Comparison of ENCODE assay signal across 17 cellular contexts in genomic region chr9:91085499-91086291, GRCh38.
A peak's percentile ranks its signal among the peaks of the same experiment; 100 is the strongest.
DNase-seq lines count a peak whose midpoint lies in the region; ATAC-seq and TF ChIP-seq lines count a peak whose summit lies in the region.
"Had no signal": no experiment of that assay in that cellular context is flagged by ENCODE, and none has a peak within 500 bp of the region (broad histone marks: within the 10 kb centered on the region; RNA-seq: fewer than 3 reads in every experiment).

No MANE protein-coding gene starts in this region.

- peak overlapping the region; percentile 12 for H3K27ac Mint-ChIP-seq in dendritic cell treated with granulocyte-macrophage colony-stimulating factor and Interleukin-4, amounts not matched to agents 40 ng/mL and 50 ng/mL, for 4 days

- H3K36me3 Mint-ChIP-seq in dendritic cell treated with granulocyte-macrophage colony-stimulating factor and Interleukin-4, amounts not matched to agents 40 ng/mL and 50 ng/mL, for 4 days (ENCODE audit: low read depth) = no peaks in the 10 kb centered on the region

- no peaks in the 10 kb centered on the region for H3K79me2 ChIP-seq in mesendoderm (ENCODE audit: control insufficient read depth, insufficient read depth, low read length)

- no CpG with 5 or more reads among the region's 2 CpGs for WGBS in mesendoderm (ENCODE audit: extremely low coverage, insufficient coverage, low lambda C conversion rate)
- WGBS in prostate gland = 52% methylated on average over 2 of the region's 2 CpGs

- H3K4ac ChIP-seq in mesendoderm (ENCODE audit: low read depth, low read length) = no peak overlapping the region

- peaks cover 8% of the 10 kb centered on the region for H3K9me3 Mint-ChIP-seq in dendritic cell treated with granulocyte-macrophage colony-stimulating factor and Interleukin-4, amounts not matched to agents 40 ng/mL and 50 ng/mL, for 4 days

- H3K9ac ChIP-seq in mesendoderm (ENCODE audit: low read length) = no peak overlapping the region

- H3K4me3 ChIP-seq in Jurkat, Clone E6-1 (ENCODE audit: low read length) = no peak overlapping the region
- H3K4me3 ChIP-seq in mesendoderm (ENCODE audit: low read length) = no peak overlapping the region
- no peak overlapping the region for H3K4me3 ChIP-seq in prostate gland
- H3K4me3 ChIP-seq: HAP-1, pancreas had no signal

- H3K4me1 ChIP-seq in mesendoderm (ENCODE audit: control insufficient read depth, low read depth, low read length) (peaks cover 2% of the 10 kb centered on the region), prostate gland (replicated peaks) (no peaks in the 10 kb centered on the region)
- H3K4me1 ChIP-seq: HAP-1, pancreas had no signal

- H3K23ac ChIP-seq in mesendoderm (ENCODE audit: low read length) = no peak overlapping the region

- H2BK120ac ChIP-seq in mesendoderm (ENCODE audit: low read depth, low read length) = no peak overlapping the region

- TF ChIP-seq CTCF in prostate gland (IDR thresholded peaks at IDR 0.05) = no peak

- H4K5ac ChIP-seq in mesendoderm (ENCODE audit: low read length) = no peak overlapping the region

- no peak overlapping the region for H4K8ac ChIP-seq in mesendoderm (ENCODE audit: low read depth, low read length)

- no peaks in the 10 kb centered on the region for H3K9me3 ChIP-seq in prostate gland
- H3K9me3 ChIP-seq: HAP-1, pancreas had no signal

- H2BK15ac ChIP-seq in mesendoderm (replicated peaks; ENCODE audit: low read depth) = no peak overlapping the region

- H3K79me1 ChIP-seq in mesendoderm (ENCODE audit: low read length) = no peaks in the 10 kb centered on the region

- H3K27me3 ChIP-seq in mesendoderm (ENCODE audit: insufficient read depth, low read length, poor library complexity) (no peaks in the 10 kb centered on the region), prostate gland (replicated peaks; ENCODE audit: insufficient read depth) (no peaks in the 10 kb centered on the region)
- H3K27me3 ChIP-seq: pancreas had no signal

- H3K4me3 Mint-ChIP-seq in dendritic cell treated with granulocyte-macrophage colony-stimulating factor and Interleukin-4, amounts not matched to agents 40 ng/mL and 50 ng/mL, for 4 days = no peak overlapping the region

- no peak overlapping the region for H3K27ac ChIP-seq in mesendoderm (ENCODE audit: low read depth, low read length)
- H3K27ac ChIP-seq in prostate gland = no peak overlapping the region
- H3K27ac ChIP-seq: pancreas had no signal

- H3K18ac ChIP-seq in mesendoderm (ENCODE audit: low read length) = no peak overlapping the region

- H3K56ac ChIP-seq in mesendoderm (ENCODE audit: low read length) = no peak overlapping the region

- no peak overlapping the region for H2AK5ac ChIP-seq in mesendoderm (ENCODE audit: low read length)

- H3K36me3 ChIP-seq in mesendoderm (ENCODE audit: control insufficient read depth, insufficient read depth, low read length) = no peaks in the 10 kb centered on the region
- no peaks in the 10 kb centered on the region for H3K36me3 ChIP-seq in prostate gland
- H3K36me3 ChIP-seq: HAP-1, pancreas had no signal

- no peak overlapping the region for H3K4me2 ChIP-seq in mesendoderm (ENCODE audit: low read length)

- H3K27me3 Mint-ChIP-seq in dendritic cell treated with granulocyte-macrophage colony-stimulating factor and Interleukin-4, amounts not matched to agents 40 ng/mL and 50 ng/mL, for 4 days = peaks cover 5% of the 10 kb centered on the region

- TF ChIP-seq POLR2A in prostate gland (IDR thresholded peaks at IDR 0.05) = no peak

- ATAC-seq in HG03108 (IDR thresholded peaks at IDR 0.05; ENCODE audit: unreplicated experiment) = no peak

- peak; percentile 91 to 95 for DNase-seq in AML-193 (lab: John Stamatoyannopoulos, UW)
- DNase-seq in Jurkat, Clone E6-1 (ENCODE audit: low read depth, low spot score) = peak; percentile 28
- DNase-seq in SIG-M5 treated with dmso at 0.1 percent for 504 hours (lab: John Stamatoyannopoulos, UW; ENCODE audit: unreplicated experiment) = peak; percentile 93
- DNase-seq in mesendoderm = no peak
- DNase-seq in germinal center (ENCODE audit: low spot score) = no peak
- DNase-seq in prostate gland (ENCODE audit: low spot score) = no peak
- DNase-seq: COR-L47; EL; erythroblast; NCI-H2171; NCI-H774; pancreas; stimulated activated CD4-positive, alpha-beta T cell treated with anti-CD3 and anti-CD28 coated beads, Interleukin-1b, Interleukin-23, amount 100 ng/mL, for 48 hours; substantia nigra had no signal

- intact Hi-C loops in dendritic cell treated with granulocyte-macrophage colony-stimulating factor and Interleukin-4, amounts not matched to agents 40 ng/mL and 50 ng/mL, for 4 days (cut with micrococcal nuclease) = no loop called here
- intact Hi-C loops in prostate gland (cut with DNase I) = no loop called here

- H2BK5ac ChIP-seq in mesendoderm (ENCODE audit: low read length) = no peak overlapping the region

- peaks cover 48% of the 10 kb centered on the region for H3K4me1 Mint-ChIP-seq in dendritic cell treated with granulocyte-macrophage colony-stimulating factor and Interleukin-4, amounts not matched to agents 40 ng/mL and 50 ng/mL, for 4 days (ENCODE audit: low read depth)

Comparison
In these comparisons a context has a peak if more than half of its experiments do, and no peak if none do; other contexts are left out.
1. DNase-seq: peak in AML-193 (2 of 2), Jurkat, Clone E6-1 (single experiment) and SIG-M5 treated with dmso at 0.1 percent for 504 hours (single experiment); none in mesendoderm (single experiment), germinal center (single experiment) and prostate gland (single experiment).